In genomic region chr3:9731206-9732079, GRCh38 we compare ENCODE assay signal across 8 cellular contexts.
DNase-seq lines count a peak whose midpoint lies in the region; FAIRE-seq and TF ChIP-seq lines count a peak whose summit lies in the region.

TSS of gene BRPF1 (plus strand) at chr3:9731735. CDS start at chr3:9734141, 2,406 bp downstream.

- peak; percentile 99 for DNase-seq in EL
- DNase-seq in H54 (ENCODE audit: insufficient read length, low spot score) = peak; percentile 94
- DNase-seq in activated T-helper 9 cell treated with anti-CD3 and anti-CD28 coated beads, Interleukin-2, amount 50 U/mL, for 16 hours (ENCODE audit: low read depth) = peak; percentile 100
- peak; percentile 99 for DNase-seq in fibroblast of pulmonary artery (ENCODE audit: low read depth)

- peaks cover 26% of the 10 kb centered on the region for H3K36me3 Mint-ChIP-seq in nephron (ENCODE audit: low read depth)
- peaks cover 29% of the 10 kb centered on the region for H3K36me3 Mint-ChIP-seq in stimulated activated naive CD8-positive, alpha-beta T cell treated with anti-CD3 and anti-CD28 coated beads, Interleukin-15, Interleukin-2, amounts not matched to agents 100 ng/mL and 50 ng/mL, for 24 hours (ENCODE audit: low read depth)

- H3K9me2 ChIP-seq in Loucy (replicated peaks; ENCODE audit: low read depth, low read length) = no peaks in the 10 kb centered on the region

- peaks cover 62% of the 10 kb centered on the region for H3K4me1 ChIP-seq in Loucy (ENCODE audit: insufficient read depth, low read length, poor library complexity, severe bottlenecking)

- H3K79me2 ChIP-seq in Loucy (ENCODE audit: insufficient read depth, low read length) = peaks cover 53% of the 10 kb centered on the region

- H3K4me3 Mint-ChIP-seq in nephron = peak within 1 kb of the TSS; percentile 93 to 94 (median 94)
- peak within 1 kb of the TSS; percentile 91 for H3K4me3 Mint-ChIP-seq in stimulated activated naive CD8-positive, alpha-beta T cell treated with anti-CD3 and anti-CD28 coated beads, Interleukin-15, Interleukin-2, amounts not matched to agents 100 ng/mL and 50 ng/mL, for 24 hours

- peaks cover 6% of the 10 kb centered on the region for H3K27me3 ChIP-seq in Loucy (ENCODE audit: insufficient read depth, low read length, poor library complexity, severe bottlenecking)

- peak within 1 kb of the TSS; percentile 97 for H3K4me2 ChIP-seq in Loucy (ENCODE audit: low read depth, low read length, poor library complexity, severe bottlenecking)

- H4K20me1 ChIP-seq in Loucy (ENCODE audit: insufficient read depth, low read length, poor library complexity, severe bottlenecking) = peaks cover 45% of the 10 kb centered on the region

- peak within 1 kb of the TSS; percentile 96 for H2AFZ ChIP-seq in Loucy (ENCODE audit: low read length)

- peak; percentile 83 for TF ChIP-seq POLR2A in H54 (IDR thresholded peaks at IDR 0.05; ENCODE audit: low read depth, low read length)
- TF ChIP-seq POLR2A in Raji (IDR thresholded peaks at IDR 0.05; ENCODE audit: insufficient read depth, low read depth, low read length) = peak; percentile 61

- H3K27ac Mint-ChIP-seq in nephron = peak within 1 kb of the TSS; percentile 90 to 97 (median 94)
- H3K27ac Mint-ChIP-seq in stimulated activated naive CD8-positive, alpha-beta T cell treated with anti-CD3 and anti-CD28 coated beads, Interleukin-15, Interleukin-2, amounts not matched to agents 100 ng/mL and 50 ng/mL, for 24 hours = peak within 1 kb of the TSS; percentile 97

- H3K4me1 Mint-ChIP-seq in nephron = peaks cover 24% of the 10 kb centered on the region
- peaks cover 73% of the 10 kb centered on the region for H3K4me1 Mint-ChIP-seq in stimulated activated naive CD8-positive, alpha-beta T cell treated with anti-CD3 and anti-CD28 coated beads, Interleukin-15, Interleukin-2, amounts not matched to agents 100 ng/mL and 50 ng/mL, for 24 hours (ENCODE audit: low read depth)

- peaks cover 7% of the 10 kb centered on the region; the same call in 1 of the 2 replicates for H3F3A ChIP-seq in Loucy (ENCODE audit: low read depth)

- H3K9me3 ChIP-seq in Loucy (ENCODE audit: insufficient read depth, low read depth, low read length) = no peaks in the 10 kb centered on the region

- TF ChIP-seq CTCF in Loucy (conservative IDR thresholded peaks at IDR 0.05; ENCODE audit: low read length) (no peak), fibroblast of pulmonary artery (IDR thresholded peaks at IDR 0.05; ENCODE audit: low read length, missing control alignments) (no peak), nephron (IDR thresholded peaks at IDR 0.05; ENCODE audit: unreplicated experiment in 3 of 3) (no peak)

- FAIRE-seq in H54 (lab: Jason Lieb, UNC) = no peak

- H3K4me3 ChIP-seq in Loucy (ENCODE audit: low read length, poor library complexity, severe bottlenecking) (peak within 1 kb of the TSS; percentile 91), fibroblast of pulmonary artery (replicated peaks; ENCODE audit: low read depth, low read length) (peak within 1 kb of the TSS; percentile 85)

- H3K36me3 ChIP-seq in Loucy (ENCODE audit: insufficient read depth, low read length) = peaks cover 18% of the 10 kb centered on the region

- H3K9ac ChIP-seq in Loucy (ENCODE audit: low read depth, low read length, poor library complexity, severe bottlenecking) = peak within 1 kb of the TSS; percentile 98

- no peaks in the 10 kb centered on the region for H3K27me3 Mint-ChIP-seq in nephron (ENCODE audit: low read depth)
- no peaks in the 10 kb centered on the region for H3K27me3 Mint-ChIP-seq in stimulated activated naive CD8-positive, alpha-beta T cell treated with anti-CD3 and anti-CD28 coated beads, Interleukin-15, Interleukin-2, amounts not matched to agents 100 ng/mL and 50 ng/mL, for 24 hours

- H3K9me3 Mint-ChIP-seq in nephron = no peaks in the 10 kb centered on the region
- H3K9me3 Mint-ChIP-seq in stimulated activated naive CD8-positive, alpha-beta T cell treated with anti-CD3 and anti-CD28 coated beads, Interleukin-15, Interleukin-2, amounts not matched to agents 100 ng/mL and 50 ng/mL, for 24 hours = no peaks in the 10 kb centered on the region

Comparison
In these comparisons a context has a peak if more than half of its experiments do, and no peak if none do; other contexts are left out.
1. Peak in every context shown above with its lines: DNase-seq and H3K4me3 ChIP-seq.